Comparison of ENCODE assay signal across 37 cellular contexts in genomic region chr4:86096373-86096772, GRCh38.
"Had no signal": no experiment of that assay in that cellular context is flagged by ENCODE, and none has a peak within 500 bp of the region (broad histone marks: within the 10 kb centered on the region; RNA-seq: fewer than 3 reads in every experiment).

No MANE protein-coding gene starts in this region.

- H3K9me3 ChIP-seq: adrenal gland, ascending aorta, body of pancreas, breast epithelium had no signal

- H3K9me3 Mint-ChIP-seq: activated naive CD4-positive, alpha-beta T cell treated with anti-CD3 and anti-CD28 coated beads for 36 hours; activated naive CD4-positive, alpha-beta T cell treated with anti-CD3 and anti-CD28 coated beads, Interleukin-2, amount 10 ng/mL, durations not matched to agents 7 days and 5 days; activated naive CD4-positive, alpha-beta T cell treated with anti-CD3 and anti-CD28 coated beads, Interleukin-2, amount 50 U/mL, for 24 hours; activated naive CD4-positive, alpha-beta T cell treated with anti-CD3 and anti-CD28 coated beads, Interleukin-2, amount 50 U/mL, for 72 hours; activated naive CD8-positive, alpha-beta T cell treated with anti-CD3 and anti-CD28 coated beads for 36 hours; activated naive CD8-positive, alpha-beta T cell treated with anti-CD3 and anti-CD28 coated beads, Interleukin-2, amount 10 ng/mL, durations not matched to agents 7 days and 5 days; activated naive CD8-positive, alpha-beta T cell treated with anti-CD3 and anti-CD28 coated beads, Interleukin-2, amount 50 U/mL, for 24 hours; activated T-cell treated with anti-CD3 and anti-CD28 coated beads, Interleukin-2, amount 50 U/mL, for 24 hours; activated T-cell treated with anti-CD3 and anti-CD28 coated beads, Interleukin-2, amount 50 U/mL, for 4 hours; activated T-cell treated with anti-CD3 and anti-CD28 coated beads, Interleukin-2, amount 50 U/mL, for 72 hours; activated T-helper 1 cell treated with anti-CD3 and anti-CD28 coated beads, Interleukin-12 subunit alpha, Interleukin-12 subunit beta, Interleukin-2, Interleukin-4 antibody, amounts not matched to agents 30 ng/mL and 10 ng/mL and 1 ng/mL, durations not matched to agents 14 hours and 24 hours and 36 hours; activated T-helper 17 cell treated with anti-CD3 and anti-CD28 coated beads, Interleukin-2, amount 50 U/mL, for 72 hours; activated T-helper 2 cell treated with anti-CD3 and anti-CD28 coated beads, Interferon-gamma antibody, Interleukin-2, Interleukin-4, amounts not matched to agents 10 μg/mL and 5 μg/mL and 100 μg/mL, durations not matched to agents 14 hours and 24 hours and 36 hours; brain had no signal

- H3K36me3 Mint-ChIP-seq: activated naive CD4-positive, alpha-beta T cell treated with anti-CD3 and anti-CD28 coated beads, Interleukin-2, amount 10 ng/mL, durations not matched to agents 7 days and 5 days; activated naive CD4-positive, alpha-beta T cell treated with anti-CD3 and anti-CD28 coated beads, Interleukin-2, amount 50 U/mL, for 24 hours; activated naive CD4-positive, alpha-beta T cell treated with anti-CD3 and anti-CD28 coated beads, Interleukin-2, amount 50 U/mL, for 72 hours; activated naive CD8-positive, alpha-beta T cell; activated naive CD8-positive, alpha-beta T cell treated with anti-CD3 and anti-CD28 coated beads for 36 hours; activated naive CD8-positive, alpha-beta T cell treated with anti-CD3 and anti-CD28 coated beads, Interleukin-2, amount 10 ng/mL, durations not matched to agents 7 days and 5 days had no signal

- H3K4me3 ChIP-seq: adrenal gland, ascending aorta, body of pancreas, breast epithelium, cardiac muscle cell had no signal

- ATAC-seq: activated naive CD4-positive, alpha-beta T cell treated with anti-CD3 and anti-CD28 coated beads, Interleukin-2, amount 50 U/mL, for 72 hours; activated naive CD8-positive, alpha-beta T cell treated with anti-CD3 and anti-CD28 coated beads, Interleukin-2, amount 50 U/mL, for 24 hours; activated T-cell treated with anti-CD3 and anti-CD28 coated beads, Interleukin-2, amount 50 U/mL, for 4 hours; activated T-cell treated with anti-CD3 and anti-CD28 coated beads, Interleukin-2, amount 50 U/mL, for 72 hours; activated T-helper 17 cell treated with anti-CD3 and anti-CD28 coated beads, Interleukin-2, amount 50 U/mL, for 72 hours; body of pancreas had no signal

- H3K27me3 ChIP-seq: adrenal gland, ascending aorta, body of pancreas, brain microvascular endothelial cell, breast epithelium, cardiac muscle cell had no signal

- H3K27ac ChIP-seq: adrenal gland, ascending aorta, body of pancreas, brain microvascular endothelial cell, breast epithelium, cardiac muscle cell had no signal

- DNase-seq: activated effector memory CD4-positive, alpha-beta T cell treated with anti-CD3 and anti-CD28 coated beads, Interleukin-2, amount 50 U/mL, for 16 hours; activated effector memory CD4-positive, alpha-beta T cell treated with Interleukin-2 at 50 U/mL for 16 hours; activated gamma-delta T cell; activated gamma-delta T cell treated with Interleukin-2 at 50 U/mL for 16 hours; activated naive CD4-positive, alpha-beta T cell; activated naive CD4-positive, alpha-beta T cell treated with anti-CD3 and anti-CD28 coated beads for 36 hours; activated naive CD4-positive, alpha-beta T cell treated with anti-CD3 and anti-CD28 coated beads, Interleukin-2, amount 10 ng/mL, durations not matched to agents 7 days and 5 days; activated naive CD4-positive, alpha-beta T cell treated with anti-CD3 and anti-CD28 coated beads, Interleukin-2, amount 50 U/mL, for 16 hours; activated naive CD4-positive, alpha-beta T cell treated with Interleukin-2 at 50 U/mL for 16 hours; activated naive CD8-positive, alpha-beta T cell treated with anti-CD3 and anti-CD28 coated beads for 36 hours; activated naive CD8-positive, alpha-beta T cell treated with anti-CD3 and anti-CD28 coated beads, Interleukin-2, amount 10 ng/mL, durations not matched to agents 7 days and 5 days; activated naive CD8-positive, alpha-beta T cell treated with anti-CD3 and anti-CD28 coated beads, Interleukin-2, amount 50 U/mL, for 24 hours; activated T-cell treated with anti-CD3 and anti-CD28 coated beads, Interleukin-2, amount 50 U/mL, for 24 hours; activated T-cell treated with anti-CD3 and anti-CD28 coated beads, Interleukin-2, amount 50 U/mL, for 4 hours; activated T-cell treated with anti-CD3 and anti-CD28 coated beads, Interleukin-2, amount 50 U/mL, for 48 hours; activated T-cell treated with anti-CD3 and anti-CD28 coated beads, Interleukin-2, amount 50 U/mL, for 72 hours; adrenal gland; amniotic stem cell; amygdala; anterior cingulate cortex; aorta; body of pancreas; brain microvascular endothelial cell; caudate nucleus; central memory CD4-positive, alpha-beta T cell; cerebellar nuclear complex had no signal

- H3K27me3 Mint-ChIP-seq: activated naive CD4-positive, alpha-beta T cell treated with anti-CD3 and anti-CD28 coated beads, Interleukin-2, amount 10 ng/mL, durations not matched to agents 7 days and 5 days; activated naive CD4-positive, alpha-beta T cell treated with anti-CD3 and anti-CD28 coated beads, Interleukin-2, amount 50 U/mL, for 24 hours; activated naive CD8-positive, alpha-beta T cell; activated naive CD8-positive, alpha-beta T cell treated with anti-CD3 and anti-CD28 coated beads for 36 hours; activated naive CD8-positive, alpha-beta T cell treated with anti-CD3 and anti-CD28 coated beads, Interleukin-2, amount 10 ng/mL, durations not matched to agents 7 days and 5 days; activated naive CD8-positive, alpha-beta T cell treated with anti-CD3 and anti-CD28 coated beads, Interleukin-2, amount 50 U/mL, for 24 hours; activated T-cell treated with anti-CD3 and anti-CD28 coated beads, Interleukin-2, amount 50 U/mL, for 24 hours; activated T-helper 17 cell treated with anti-CD3 and anti-CD28 coated beads, Interleukin-2, amount 50 U/mL, for 72 hours; brain; central memory CD8-positive, alpha-beta T cell had no signal

- H3K4me1 Mint-ChIP-seq: activated naive CD4-positive, alpha-beta T cell treated with anti-CD3 and anti-CD28 coated beads, Interleukin-2, amount 10 ng/mL, durations not matched to agents 7 days and 5 days; activated naive CD4-positive, alpha-beta T cell treated with anti-CD3 and anti-CD28 coated beads, Interleukin-2, amount 50 U/mL, for 24 hours; activated naive CD8-positive, alpha-beta T cell treated with anti-CD3 and anti-CD28 coated beads for 36 hours; activated naive CD8-positive, alpha-beta T cell treated with anti-CD3 and anti-CD28 coated beads, Interleukin-2, amount 10 ng/mL, durations not matched to agents 7 days and 5 days; activated naive CD8-positive, alpha-beta T cell treated with anti-CD3 and anti-CD28 coated beads, Interleukin-2, amount 50 U/mL, for 24 hours; activated T-helper 17 cell treated with anti-CD3 and anti-CD28 coated beads, Interleukin-2, amount 50 U/mL, for 72 hours; central memory CD8-positive, alpha-beta T cell had no signal

- H3K27ac Mint-ChIP-seq: activated naive CD4-positive, alpha-beta T cell treated with anti-CD3 and anti-CD28 coated beads for 36 hours; activated naive CD4-positive, alpha-beta T cell treated with anti-CD3 and anti-CD28 coated beads, Interleukin-2, amount 10 ng/mL, durations not matched to agents 7 days and 5 days; activated naive CD4-positive, alpha-beta T cell treated with anti-CD3 and anti-CD28 coated beads, Interleukin-2, amount 50 U/mL, for 24 hours; activated naive CD4-positive, alpha-beta T cell treated with anti-CD3 and anti-CD28 coated beads, Interleukin-2, amount 50 U/mL, for 72 hours; activated naive CD8-positive, alpha-beta T cell; activated naive CD8-positive, alpha-beta T cell treated with anti-CD3 and anti-CD28 coated beads for 36 hours; activated naive CD8-positive, alpha-beta T cell treated with anti-CD3 and anti-CD28 coated beads, Interleukin-2, amount 10 ng/mL, durations not matched to agents 7 days and 5 days; activated naive CD8-positive, alpha-beta T cell treated with anti-CD3 and anti-CD28 coated beads, Interleukin-2, amount 50 U/mL, for 24 hours; activated T-cell treated with anti-CD3 and anti-CD28 coated beads, Interleukin-2, amount 50 U/mL, for 24 hours; activated T-cell treated with anti-CD3 and anti-CD28 coated beads, Interleukin-2, amount 50 U/mL, for 72 hours; activated T-helper 1 cell treated with anti-CD3 and anti-CD28 coated beads, Interleukin-12 subunit alpha, Interleukin-12 subunit beta, Interleukin-2, Interleukin-4 antibody, amounts not matched to agents 30 ng/mL and 10 ng/mL and 1 ng/mL, durations not matched to agents 14 hours and 24 hours and 36 hours; activated T-helper 17 cell treated with anti-CD3 and anti-CD28 coated beads, Interleukin-2, amount 50 U/mL, for 72 hours; activated T-helper 2 cell treated with anti-CD3 and anti-CD28 coated beads, Interferon-gamma antibody, Interleukin-2, Interleukin-4, amounts not matched to agents 10 μg/mL and 5 μg/mL and 100 μg/mL, durations not matched to agents 14 hours and 24 hours and 36 hours; brain had no signal

- H3K36me3 ChIP-seq: adrenal gland, ascending aorta, brain microvascular endothelial cell, breast epithelium, cardiac muscle cell had no signal

- H3K4me3 Mint-ChIP-seq: activated naive CD4-positive, alpha-beta T cell treated with anti-CD3 and anti-CD28 coated beads for 36 hours; activated naive CD4-positive, alpha-beta T cell treated with anti-CD3 and anti-CD28 coated beads, Interleukin-2, amount 10 ng/mL, durations not matched to agents 7 days and 5 days; activated naive CD4-positive, alpha-beta T cell treated with anti-CD3 and anti-CD28 coated beads, Interleukin-2, amount 50 U/mL, for 24 hours; activated naive CD8-positive, alpha-beta T cell; activated naive CD8-positive, alpha-beta T cell treated with anti-CD3 and anti-CD28 coated beads for 36 hours; activated naive CD8-positive, alpha-beta T cell treated with anti-CD3 and anti-CD28 coated beads, Interleukin-2, amount 10 ng/mL, durations not matched to agents 7 days and 5 days; activated naive CD8-positive, alpha-beta T cell treated with anti-CD3 and anti-CD28 coated beads, Interleukin-2, amount 50 U/mL, for 24 hours; activated T-cell treated with anti-CD3 and anti-CD28 coated beads, Interleukin-2, amount 50 U/mL, for 24 hours; activated T-cell treated with anti-CD3 and anti-CD28 coated beads, Interleukin-2, amount 50 U/mL, for 4 hours; activated T-cell treated with anti-CD3 and anti-CD28 coated beads, Interleukin-2, amount 50 U/mL, for 72 hours; activated T-helper 1 cell treated with anti-CD3 and anti-CD28 coated beads, Interleukin-12 subunit alpha, Interleukin-12 subunit beta, Interleukin-2, Interleukin-4 antibody, amounts not matched to agents 30 ng/mL and 10 ng/mL and 1 ng/mL, durations not matched to agents 14 hours and 24 hours and 36 hours; activated T-helper 17 cell treated with anti-CD3 and anti-CD28 coated beads, Interleukin-2, amount 50 U/mL, for 72 hours; brain; central memory CD8-positive, alpha-beta T cell had no signal
